In genomic region chr20:3777726-3778629, GRCh38 we compare ENCODE assay signal across 8 cellular contexts. TPM values are rescaled to one million over a fixed set of nuclear protein-coding genes. Genes with fewer than 3 reads are reported as not detected.
DNase-seq lines count a peak whose midpoint lies in the region; ATAC-seq, FAIRE-seq and TF ChIP-seq lines count a peak whose summit lies in the region.

No MANE protein-coding gene starts in this region.

- H3K27me3 ChIP-seq in GM06990 (replicated peaks; ENCODE audit: control insufficient read depth, insufficient read depth, low read length): peaks cover 1% of the 10 kb centered on the region
- H3K27me3 ChIP-seq in heart left ventricle: peaks cover 0 to 5% (median 0%) of the 10 kb centered on the region in 9 donors

- H3K27me3 Mint-ChIP-seq in activated naive CD4-positive, alpha-beta T cell treated with anti-CD3 and anti-CD28 coated beads, Interleukin-2, amount 50 U/mL, for 24 hours: no peaks in the 10 kb centered on the region
- peaks cover 35% of the 10 kb centered on the region for H3K27me3 Mint-ChIP-seq in progenitor cell of endocrine pancreas

- H3K27ac Mint-ChIP-seq in activated naive CD4-positive, alpha-beta T cell treated with anti-CD3 and anti-CD28 coated beads, Interleukin-2, amount 50 U/mL, for 24 hours: no peak overlapping the region
- no peak overlapping the region for H3K27ac Mint-ChIP-seq in progenitor cell of endocrine pancreas

- H3K36me3 ChIP-seq in GM06990 (ENCODE audit: control insufficient read depth, insufficient read depth, low read length): no peaks in the 10 kb centered on the region
- H3K36me3 ChIP-seq in heart left ventricle: peaks cover 0 to 4% (median 0%) of the 10 kb centered on the region in 9 donors

- peaks cover 40% of the 10 kb centered on the region for H3K4me1 Mint-ChIP-seq in activated naive CD4-positive, alpha-beta T cell treated with anti-CD3 and anti-CD28 coated beads, Interleukin-2, amount 50 U/mL, for 24 hours
- peaks cover 14% of the 10 kb centered on the region for H3K4me1 Mint-ChIP-seq in progenitor cell of endocrine pancreas (ENCODE audit: low read depth)

- H3K27ac ChIP-seq in heart left ventricle: peak overlapping the region in 2 of 12 donors; percentile 9 to 22

- no peak for TF ChIP-seq POLR2A in heart left ventricle (IDR thresholded peaks at IDR 0.05)

- H3K9me3 ChIP-seq in heart left ventricle: peaks cover 0 to 4% (median 0%) of the 10 kb centered on the region in 12 donors

- peaks cover 0 to 28% (median 20%) of the 10 kb centered on the region in 12 donors for H3K4me1 ChIP-seq in heart left ventricle

- 3 to 13% (median 5%) methylated on average over 30 to 70 of the region's 70 CpGs for WGBS in heart left ventricle, 4 donors

- ATAC-seq in heart left ventricle (peak in 3 of 4 donors; percentile 60 to 74 (median 71)), HG03469 (IDR thresholded peaks at IDR 0.05; ENCODE audit: unreplicated experiment) (no peak)

- H3K4me3 Mint-ChIP-seq in activated naive CD4-positive, alpha-beta T cell treated with anti-CD3 and anti-CD28 coated beads, Interleukin-2, amount 50 U/mL, for 24 hours: peak overlapping the region; percentile 75
- peak overlapping the region; percentile 63 for H3K4me3 Mint-ChIP-seq in progenitor cell of endocrine pancreas (ENCODE audit: low read depth)

- DNase-seq in GM06990 (ENCODE audit: extremely low read depth, insufficient read length) (no peak), NCI-H2227 (lab: John Stamatoyannopoulos, UW; ENCODE audit: unreplicated experiment) (peak; percentile 80), heart left ventricle (peak; percentile 66 to 89 (median 73)), progenitor cell of endocrine pancreas (ENCODE audit: low spot score, unreplicated experiment) (peak; percentile 64), HTR-8/SVneo (ENCODE audit: insufficient read length, low spot score) (no peak)
- DNase-seq in central memory CD4-positive, alpha-beta T cell: no peak

- no peak for TF ChIP-seq CTCF in GM06990 (IDR thresholded peaks at IDR 0.05; ENCODE audit: insufficient read depth, low read length, poor library complexity, severe bottlenecking)
- TF ChIP-seq CTCF in heart left ventricle (IDR thresholded peaks at IDR 0.05): peak in 1 of 12 donors; percentile 10
- TF ChIP-seq CTCF in progenitor cell of endocrine pancreas (IDR thresholded peaks at IDR 0.05; ENCODE audit: unreplicated experiment): no peak

- H3K9me3 Mint-ChIP-seq in activated naive CD4-positive, alpha-beta T cell treated with anti-CD3 and anti-CD28 coated beads, Interleukin-2, amount 50 U/mL, for 24 hours: no peaks in the 10 kb centered on the region
- no peaks in the 10 kb centered on the region for H3K9me3 Mint-ChIP-seq in progenitor cell of endocrine pancreas (ENCODE audit: low read depth)

- no peak for FAIRE-seq in HTR-8/SVneo (lab: Jason Lieb, UNC)

- intact Hi-C loops in heart left ventricle (cut with DNase I): loop anchor here in 3 of 10 donors (10.0 kb wide), 3 partner anchors 63 to 313 kb away; partner anchors contain the start of gene SIGLEC1 (in 1 of the 3)

- peak overlapping the region; percentile 23 for H3K4me3 ChIP-seq in GM06990 (replicated peaks; ENCODE audit: low read depth, low read length)
- H3K4me3 ChIP-seq in heart left ventricle: peak overlapping the region; percentile 21 to 64 (median 50)

- no peaks in the 10 kb centered on the region for H3K36me3 Mint-ChIP-seq in activated naive CD4-positive, alpha-beta T cell treated with anti-CD3 and anti-CD28 coated beads, Interleukin-2, amount 50 U/mL, for 24 hours
- H3K36me3 Mint-ChIP-seq in progenitor cell of endocrine pancreas (ENCODE audit: insufficient read depth): no peaks in the 10 kb centered on the region

RNA-seq across cellular contexts. Expression of gene SPEF1, which starts 3.3 kb away (rescaled TPM):
- total RNA-seq in heart left ventricle (under 1 TPM in 4 of 9 donors, not detected in 5; 0.18 to 0.65 (median 0.30) TPM), progenitor cell of endocrine pancreas (1.7 and 1.9 TPM in 2 replicates)
- polyA plus RNA-seq in heart left ventricle: under 1 TPM; 0.11 to 0.17 TPM

RNA-seq across cellular contexts. Expression of gene CENPB, which starts 8.6 kb away (rescaled TPM):
- total RNA-seq in heart left ventricle (100 to 1,000 TPM in 1 of 9 donors, 10 to 100 TPM in 8; 56.2 to 122 (median 74.0) TPM), progenitor cell of endocrine pancreas (49.6 and 53.8 TPM in 2 replicates)
- polyA plus RNA-seq in heart left ventricle: 100 to 1,000 TPM in 1 of 2 donors, 10 to 100 TPM in 1; 77.1 to 105 TPM

RNA-seq across cellular contexts. Expression of gene ADISSP, which starts 10.4 kb away (rescaled TPM):
- total RNA-seq in heart left ventricle: 10 to 100 TPM in 6 of 9 donors, 1 to 10 TPM in 3; 7.8 to 22.2 (median 13.7) TPM
- polyA plus RNA-seq in heart left ventricle: 10 to 100 TPM in 1 of 2 donors, 1 to 10 TPM in 1; 9.8 to 19.3 TPM
- 18.9 and 20.2 TPM in 2 replicates for total RNA-seq in progenitor cell of endocrine pancreas

RNA-seq across cellular contexts. Expression of gene CDC25B, which starts 18.1 kb away (rescaled TPM):
- 10 to 100 TPM in 4 of 9 donors, 1 to 10 TPM in 5; 4.0 to 30.4 (median 8.6) TPM for total RNA-seq in heart left ventricle
- polyA plus RNA-seq in heart left ventricle: 10 to 100 TPM in 1 of 2 donors, 1 to 10 TPM in 1; 6.8 to 17.2 TPM
- total RNA-seq in progenitor cell of endocrine pancreas: 36.7 and 37.6 TPM in 2 replicates

RNA-seq across cellular contexts. Expression of gene AP5S1, which starts 42.4 kb away (rescaled TPM):
- total RNA-seq in heart left ventricle: 10 to 100 TPM; 10.5 to 18.6 (median 12.0) TPM
- 10 to 100 TPM in 1 of 2 donors, 1 to 10 TPM in 1; 9.5 to 10.5 TPM for polyA plus RNA-seq in heart left ventricle
- 12.3 and 13.2 TPM in 2 replicates for total RNA-seq in progenitor cell of endocrine pancreas

Comparison
In these comparisons a context has a peak if more than half of its experiments do, and no peak if none do; other contexts are left out.
1. DNase-seq: peak in NCI-H2227 (single experiment), heart left ventricle (5 of 5) and progenitor cell of endocrine pancreas (single experiment); none in GM06990 (single experiment), HTR-8/SVneo (single experiment) and central memory CD4-positive, alpha-beta T cell (single experiment).